2 cellular contexts compared by ENCODE assay signal in the genomic region with DNA sequence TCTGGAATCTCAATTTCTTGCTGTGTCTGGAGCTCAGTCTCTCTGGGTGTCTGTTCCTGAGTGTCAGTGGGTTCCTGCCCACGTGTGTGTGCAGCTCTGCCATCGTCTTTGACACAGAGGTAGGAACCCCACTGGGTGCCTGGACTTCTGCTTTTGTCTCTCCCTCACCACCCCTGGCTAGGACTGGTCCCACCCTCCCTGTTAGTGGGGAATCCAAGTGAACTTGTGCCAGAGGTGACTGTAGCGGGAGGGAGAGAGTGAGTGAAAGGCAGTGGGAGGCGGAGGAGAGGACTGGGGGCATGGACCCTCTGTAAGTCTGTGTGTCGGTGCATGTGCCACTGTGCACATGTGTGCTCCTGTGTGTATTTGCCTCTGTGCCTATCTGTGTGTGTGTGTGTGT.
TF ChIP-seq lines count a peak whose summit lies in the region.

No MANE protein-coding gene starts in this region.

TF ChIP-seq in IMR-90, 13 proteins besides CTCF, POLR2A, EP300 and RAD21:
- TF ChIP-seq MAFK (IDR thresholded peaks at IDR 0.05; ENCODE audit: low read depth, low read length): no peak
- no peak for TF ChIP-seq FOS (IDR thresholded peaks at IDR 0.05; ENCODE audit: low read depth, low read length)
- no peak for TF ChIP-seq NFE2L2 (IDR thresholded peaks at IDR 0.05; ENCODE audit: low read depth, low read length)
- TF ChIP-seq MAZ (IDR thresholded peaks at IDR 0.05; ENCODE audit: borderline replicate concordance, low read depth, low read length): no peak
- TF ChIP-seq CHD1 (IDR thresholded peaks at IDR 0.05; ENCODE audit: low read depth, low read length): no peak
- no peak for TF ChIP-seq CEBPB (IDR thresholded peaks at IDR 0.05; ENCODE audit: low read depth, low read length)
- TF ChIP-seq, protein P1, sequence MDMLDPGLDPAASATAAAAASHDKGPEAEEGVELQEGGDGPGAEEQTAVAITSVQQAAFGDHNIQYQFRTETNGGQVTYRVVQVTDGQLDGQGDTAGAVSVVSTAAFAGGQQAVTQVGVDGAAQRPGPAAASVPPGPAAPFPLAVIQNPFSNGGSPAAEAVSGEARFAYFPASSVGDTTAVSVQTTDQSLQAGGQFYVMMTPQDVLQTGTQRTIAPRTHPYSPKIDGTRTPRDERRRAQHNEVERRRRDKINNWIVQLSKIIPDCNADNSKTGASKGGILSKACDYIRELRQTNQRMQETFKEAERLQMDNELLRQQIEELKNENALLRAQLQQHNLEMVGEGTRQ (IDR thresholded peaks at IDR 0.05; ENCODE audit: low read depth, low read length): no peak
- TF ChIP-seq RCOR1 (IDR thresholded peaks at IDR 0.05; ENCODE audit: insufficient replicate concordance, low read length): no peak
- no peak for TF ChIP-seq RFX5 (IDR thresholded peaks at IDR 0.05; ENCODE audit: low read depth, low read length)
- TF ChIP-seq SMC3 (IDR thresholded peaks at IDR 0.05; ENCODE audit: low read depth, low read length): no peak
- TF ChIP-seq, protein P2, sequence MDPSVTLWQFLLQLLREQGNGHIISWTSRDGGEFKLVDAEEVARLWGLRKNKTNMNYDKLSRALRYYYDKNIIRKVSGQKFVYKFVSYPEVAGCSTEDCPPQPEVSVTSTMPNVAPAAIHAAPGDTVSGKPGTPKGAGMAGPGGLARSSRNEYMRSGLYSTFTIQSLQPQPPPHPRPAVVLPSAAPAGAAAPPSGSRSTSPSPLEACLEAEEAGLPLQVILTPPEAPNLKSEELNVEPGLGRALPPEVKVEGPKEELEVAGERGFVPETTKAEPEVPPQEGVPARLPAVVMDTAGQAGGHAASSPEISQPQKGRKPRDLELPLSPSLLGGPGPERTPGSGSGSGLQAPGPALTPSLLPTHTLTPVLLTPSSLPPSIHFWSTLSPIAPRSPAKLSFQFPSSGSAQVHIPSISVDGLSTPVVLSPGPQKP (IDR thresholded peaks at IDR 0.05; ENCODE audit: borderline replicate concordance, low read depth, low read length): no peak
- no peak for TF ChIP-seq MXI1 (IDR thresholded peaks at IDR 0.05; ENCODE audit: borderline replicate concordance, low read depth, low read length)
- no peak for TF ChIP-seq BHLHE40 (IDR thresholded peaks at IDR 0.05; ENCODE audit: low read depth, low read length)

TF ChIP-seq in neural cell, 6 proteins besides CTCF, POLR2A, EP300 and RAD21:
- TF ChIP-seq, protein P3, sequence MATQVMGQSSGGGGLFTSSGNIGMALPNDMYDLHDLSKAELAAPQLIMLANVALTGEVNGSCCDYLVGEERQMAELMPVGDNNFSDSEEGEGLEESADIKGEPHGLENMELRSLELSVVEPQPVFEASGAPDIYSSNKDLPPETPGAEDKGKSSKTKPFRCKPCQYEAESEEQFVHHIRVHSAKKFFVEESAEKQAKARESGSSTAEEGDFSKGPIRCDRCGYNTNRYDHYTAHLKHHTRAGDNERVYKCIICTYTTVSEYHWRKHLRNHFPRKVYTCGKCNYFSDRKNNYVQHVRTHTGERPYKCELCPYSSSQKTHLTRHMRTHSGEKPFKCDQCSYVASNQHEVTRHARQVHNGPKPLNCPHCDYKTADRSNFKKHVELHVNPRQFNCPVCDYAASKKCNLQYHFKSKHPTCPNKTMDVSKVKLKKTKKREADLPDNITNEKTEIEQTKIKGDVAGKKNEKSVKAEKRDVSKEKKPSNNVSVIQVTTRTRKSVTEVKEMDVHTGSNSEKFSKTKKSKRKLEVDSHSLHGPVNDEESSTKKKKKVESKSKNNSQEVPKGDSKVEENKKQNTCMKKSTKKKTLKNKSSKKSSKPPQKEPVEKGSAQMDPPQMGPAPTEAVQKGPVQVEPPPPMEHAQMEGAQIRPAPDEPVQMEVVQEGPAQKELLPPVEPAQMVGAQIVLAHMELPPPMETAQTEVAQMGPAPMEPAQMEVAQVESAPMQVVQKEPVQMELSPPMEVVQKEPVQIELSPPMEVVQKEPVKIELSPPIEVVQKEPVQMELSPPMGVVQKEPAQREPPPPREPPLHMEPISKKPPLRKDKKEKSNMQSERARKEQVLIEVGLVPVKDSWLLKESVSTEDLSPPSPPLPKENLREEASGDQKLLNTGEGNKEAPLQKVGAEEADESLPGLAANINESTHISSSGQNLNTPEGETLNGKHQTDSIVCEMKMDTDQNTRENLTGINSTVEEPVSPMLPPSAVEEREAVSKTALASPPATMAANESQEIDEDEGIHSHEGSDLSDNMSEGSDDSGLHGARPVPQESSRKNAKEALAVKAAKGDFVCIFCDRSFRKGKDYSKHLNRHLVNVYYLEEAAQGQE (IDR thresholded peaks at IDR 0.05; ENCODE audit: borderline replicate concordance): no peak
- TF ChIP-seq POLR2AphosphoS5 (IDR thresholded peaks at IDR 0.05) (no peak), MXI1 (conservative IDR thresholded peaks at IDR 0.05; ENCODE audit: poor library complexity, severe bottlenecking) (no peak), SMC3 (conservative IDR thresholded peaks at IDR 0.05; ENCODE audit: poor library complexity) (no peak), TAF1 (IDR thresholded peaks at IDR 0.05; ENCODE audit: low read depth) (no peak), EZH2 (IDR thresholded peaks at IDR 0.05; ENCODE audit: borderline replicate concordance, insufficient read depth, low read length, poor library complexity, severe bottlenecking) (no peak)
